Comparison of ENCODE assay signal across 10 cellular contexts in genomic region chr11:45092901-45093760, GRCh38. TPM values are rescaled to one million over a fixed set of nuclear protein-coding genes. Genes with fewer than 3 reads are reported as not detected.
DNase-seq lines count a peak whose midpoint lies in the region; ATAC-seq and TF ChIP-seq lines count a peak whose summit lies in the region.
"Had no signal": no experiment of that assay in that cellular context is flagged by ENCODE, and none has a peak within 500 bp of the region (broad histone marks: within the 10 kb centered on the region; RNA-seq: fewer than 3 reads in every experiment).

No MANE protein-coding gene starts in this region.

- no peak overlapping the region for H3K4me3 Mint-ChIP-seq in endodermal cell

- H3K9me3 Mint-ChIP-seq in endodermal cell = no peaks in the 10 kb centered on the region

- no peak overlapping the region for H3K4me3 ChIP-seq in SJSA1
- no peak overlapping the region for H3K4me3 ChIP-seq in endodermal cell (ENCODE audit: low read length)
- H3K4me3 ChIP-seq: A549, thyroid gland had no signal

- H3K4me1 Mint-ChIP-seq in endodermal cell = peaks cover 7% of the 10 kb centered on the region

- H3K27me3 ChIP-seq in SJSA1 (replicated peaks) (peaks cover 10% of the 10 kb centered on the region; the same call in 1 of the 2 replicates), endodermal cell (ENCODE audit: control insufficient read depth, insufficient read depth, low read length, poor library complexity, severe bottlenecking) (peaks cover 16% of the 10 kb centered on the region)
- H3K27me3 ChIP-seq: thyroid gland had no signal

- H3K36me3 ChIP-seq in SJSA1 = no peaks in the 10 kb centered on the region
- no peaks in the 10 kb centered on the region for H3K36me3 ChIP-seq in endodermal cell (ENCODE audit: control insufficient read depth, insufficient read depth, low read length)
- H3K36me3 ChIP-seq: thyroid gland had no signal

- peaks cover 11% of the 10 kb centered on the region for H3K27me3 Mint-ChIP-seq in endodermal cell (ENCODE audit: insufficient read depth)

- no peak overlapping the region for H3K27ac Mint-ChIP-seq in endodermal cell

- ATAC-seq in GM18520 (IDR thresholded peaks at IDR 0.05; ENCODE audit: unreplicated experiment) (no peak), GM19395 (IDR thresholded peaks at IDR 0.05; ENCODE audit: unreplicated experiment) (no peak)

- DNase-seq in NOMO-1 treated with DMSO at 0.1 percent for 48 hours (lab: John Stamatoyannopoulos, UW; ENCODE audit: unreplicated experiment) (peak; percentile 57), NOMO-1 treated with dmso at 0.1 percent for 144 hours (lab: John Stamatoyannopoulos, UW; ENCODE audit: unreplicated experiment) (no peak), SJSA1 (ENCODE audit: low read depth in 1 of 2, low spot score in 2 of 2) (peak; percentile 89 to 91), endodermal cell (peak; percentile 38), NCI-H2107 (lab: John Stamatoyannopoulos, UW) (no peak)
- DNase-seq in stimulated activated CD8-positive, alpha-beta memory T cell treated with anti-CD3 and anti-CD28 coated beads, Interleukin-12 subunit alpha, Interleukin-12 subunit beta, amount 100 ng/mL, for 1 hour (ENCODE audit: low read depth) = peak; percentile 15
- DNase-seq: thyroid gland had no signal

- H3K36me3 Mint-ChIP-seq in endodermal cell (ENCODE audit: low read depth) = no peaks in the 10 kb centered on the region

- TF ChIP-seq CTCF in endodermal cell (conservative IDR thresholded peaks at IDR 0.05) = no peak

- H3K27ac ChIP-seq in SJSA1 = peak overlapping the region; percentile 58; the same call in 1 of the 2 replicates
- no peak overlapping the region for H3K27ac ChIP-seq in endodermal cell (ENCODE audit: low read depth, low read length)
- H3K27ac ChIP-seq: thyroid gland had no signal

- 86 to 90% methylated on average over 5 to 14 of the region's 15 CpGs for WGBS in endodermal cell (ENCODE audit: insufficient coverage in 1 of 2, insufficient read length in 1 of 2), 2 experiments

- H3K9me3 ChIP-seq in SJSA1 (replicated peaks) = no peaks in the 10 kb centered on the region
- no peaks in the 10 kb centered on the region for H3K9me3 ChIP-seq in endodermal cell (ENCODE audit: control insufficient read depth, low read length)
- H3K9me3 ChIP-seq: A549, thyroid gland had no signal

- H3K9ac ChIP-seq in endodermal cell (ENCODE audit: extremely low read depth, low read length, poor library complexity, severe bottlenecking) = no peak overlapping the region

- H3K4me1 ChIP-seq in SJSA1 (replicated peaks) (peaks cover 57% of the 10 kb centered on the region), endodermal cell (ENCODE audit: control insufficient read depth, insufficient read depth, low read length) (no peaks in the 10 kb centered on the region)

RNA-seq across cellular contexts. Expression of gene PRDM11, which starts 53.3 kb away (rescaled TPM):
- total RNA-seq in SJSA1 (2014; rRNA removed; shearing (Covaris generic)) = 3.4 and 6.7 TPM in 2 replicates
- 10 to 100 TPM; 10.4 to 15.2 TPM for total RNA-seq in endodermal cell
- polyA plus RNA-seq in endodermal cell (2013, experiment 1 of 2) = 3.8 TPM
- 3.9 TPM for polyA plus RNA-seq in endodermal cell (2013, experiment 2 of 2)

Comparison
In these comparisons a context has a peak if more than half of its experiments do, and no peak if none do; other contexts are left out.
1. DNase-seq: peak in NOMO-1 treated with DMSO at 0.1 percent for 48 hours (single experiment), SJSA1 (2 of 2), endodermal cell (single experiment) and stimulated activated CD8-positive, alpha-beta memory T cell treated with anti-CD3 and anti-CD28 coated beads, Interleukin-12 subunit alpha, Interleukin-12 subunit beta, amount 100 ng/mL, for 1 hour (single experiment); none in NOMO-1 treated with dmso at 0.1 percent for 144 hours (single experiment) and NCI-H2107 (single experiment).